In genomic region chr16:55922662-55923061, GRCh38 we compare ENCODE assay signal across 1 cellular context.
TF ChIP-seq lines count a peak whose summit lies in the region.

No MANE protein-coding gene starts in this region.

TF ChIP-seq in IMR-90, 13 proteins besides CTCF, POLR2A, EP300 and RAD21:
- no peak for TF ChIP-seq ELK1 (IDR thresholded peaks at IDR 0.05; ENCODE audit: borderline replicate concordance, low read depth, low read length)
- TF ChIP-seq CHD1 (IDR thresholded peaks at IDR 0.05; ENCODE audit: low read depth, low read length), result no peak
- TF ChIP-seq USF2 (IDR thresholded peaks at IDR 0.05; ENCODE audit: low read depth, low read length), result no peak
- TF ChIP-seq SMC3 (IDR thresholded peaks at IDR 0.05; ENCODE audit: low read depth, low read length), result no peak
- no peak for TF ChIP-seq RFX5 (IDR thresholded peaks at IDR 0.05; ENCODE audit: low read depth, low read length)
- no peak for TF ChIP-seq CEBPB (IDR thresholded peaks at IDR 0.05; ENCODE audit: low read depth, low read length)
- 0 out of 2 replicates have a peak, but pooled peaks have one; percentile 16 for TF ChIP-seq MAFK (IDR thresholded peaks at IDR 0.05; ENCODE audit: low read depth, low read length)
